ENCODE assay signal across 10 cellular contexts in the genomic region with DNA sequence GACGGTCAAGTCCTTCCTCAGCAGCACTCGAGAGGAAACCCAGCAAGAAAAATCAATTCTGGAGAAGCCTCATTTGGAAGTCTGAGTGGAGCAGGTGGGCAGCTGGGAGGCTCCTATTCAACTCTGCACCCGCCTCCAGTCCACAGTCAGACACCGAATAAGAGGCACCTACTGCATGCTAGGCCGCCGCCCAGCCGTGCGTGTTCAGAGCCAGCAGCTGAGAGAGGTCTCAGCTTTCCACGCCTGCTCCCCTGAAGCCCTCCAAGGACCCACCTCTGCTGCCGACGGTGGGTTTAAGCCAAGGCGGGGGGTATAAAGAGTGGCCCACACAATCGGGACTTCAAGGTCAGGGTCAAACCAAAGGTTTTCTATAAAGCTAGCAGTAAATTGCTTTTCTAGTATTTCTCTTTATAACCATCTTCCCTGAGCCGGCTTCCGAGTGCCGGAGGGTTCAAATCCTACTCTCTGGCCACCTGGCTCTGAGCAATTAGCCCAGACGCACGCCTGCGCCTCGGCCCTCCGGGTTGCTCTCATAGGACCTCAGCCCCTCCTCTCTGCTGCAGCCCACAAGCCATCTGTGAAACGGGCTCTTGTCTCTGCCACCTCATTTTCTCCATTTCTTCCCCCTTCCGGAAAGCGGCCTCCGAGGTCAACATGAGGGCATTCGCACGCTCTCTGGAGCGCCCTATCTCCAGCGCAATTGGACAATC. TPM values are rescaled to one million over a fixed set of nuclear protein-coding genes. Genes with fewer than 3 reads are reported as not detected.
DNase-seq lines count a peak whose midpoint lies in the region; ATAC-seq and TF ChIP-seq lines count a peak whose summit lies in the region.
"Had no signal": no experiment of that assay in that cellular context is flagged by ENCODE, and none has a peak within 500 bp of the region (broad histone marks: within the 10 kb centered on the region; RNA-seq: fewer than 3 reads in every experiment).

No MANE protein-coding gene starts in this region.

- 90 to 91% methylated on average over 29 of the region's 29 CpGs for WGBS in aorta, 2 donors

- peak; percentile 59 for DNase-seq in Right ventricle myocardium inferior (ENCODE audit: missing footprints)
- DNase-seq in right atrium auricular region (ENCODE audit: low spot score) = no peak
- DNase-seq in SK-N-MC (ENCODE audit: low read depth, low spot score) = no peak
- DNase-seq in hepatic stellate cell (ENCODE audit: low spot score) = peak; percentile 59
- peak; percentile 39 to 72 for DNase-seq in aorta
- no peak for DNase-seq in T-helper 1 cell
- DNase-seq in GM19238 (ENCODE audit: insufficient read length, low spot score) = no peak

- H3K27ac ChIP-seq in right atrium auricular region = no peak overlapping the region
- no peak overlapping the region; the same call in 1 of the 2 replicates for H3K27ac ChIP-seq in SK-N-MC
- no peak overlapping the region for H3K27ac ChIP-seq in aorta (ENCODE audit: low read depth in 1 of 2, low read length in 2 of 2)

- H3K9me3 ChIP-seq in right atrium auricular region = no peaks in the 10 kb centered on the region
- no peaks in the 10 kb centered on the region for H3K9me3 ChIP-seq in SK-N-MC (ENCODE audit: low read depth, low read length)
- H3K9me3 ChIP-seq in aorta (ENCODE audit: control insufficient read depth, low read length) = no peaks in the 10 kb centered on the region

- peaks cover 0 to 18% of the 10 kb centered on the region in 2 donors for H3K4me1 ChIP-seq in right atrium auricular region
- H3K4me1 ChIP-seq in aorta (ENCODE audit: control insufficient read depth in 1 of 2, insufficient read depth in 2 of 2, low read length in 2 of 2) = no peaks in the 10 kb centered on the region

- H3K4me3 ChIP-seq in right atrium auricular region (peak overlapping the region in 1 of 2 donors; percentile 12), SK-N-MC (0 out of 2 replicates have a peak overlapping the region, but pooled peaks have one; percentile 17), aorta (ENCODE audit: low read length in 2 of 2) (no peak overlapping the region)

- H3K27me3 ChIP-seq in right atrium auricular region = no peaks in the 10 kb centered on the region
- no peaks in the 10 kb centered on the region for H3K27me3 ChIP-seq in aorta (ENCODE audit: control insufficient read depth in 1 of 2, insufficient read depth in 2 of 2, low read length in 1 of 2)

- TF ChIP-seq CTCF in right atrium auricular region (IDR thresholded peaks at IDR 0.05) = no peak

- no peak overlapping the region for H3K9ac ChIP-seq in SK-N-MC (ENCODE audit: insufficient read length)

- H3K36me3 ChIP-seq in right atrium auricular region (no peaks in the 10 kb centered on the region), SK-N-MC (ENCODE audit: insufficient read depth, low read length) (no peaks in the 10 kb centered on the region), aorta (ENCODE audit: control insufficient read depth in 1 of 2, insufficient read depth in 2 of 2, low read length in 1 of 2) (no peaks in the 10 kb centered on the region)

- ATAC-seq in Right ventricle myocardium inferior = peak; percentile 62
- ATAC-seq in aorta (ENCODE audit: low FRiP score) = no peak
- ATAC-seq in GM21526 (IDR thresholded peaks at IDR 0.05; ENCODE audit: low FRiP score, unreplicated experiment) = no peak
- ATAC-seq: left lobe of liver, Panc1 had no signal

- intact Hi-C loops in Right ventricle myocardium inferior (cut with DNase I) (no loop called here), aorta (cut with DNase I) (no loop called here)

RNA-seq across cellular contexts. Expression of a gene that starts 41.8 kb away (rescaled TPM):
- 7.6 TPM for total RNA-seq in Right ventricle myocardium inferior
- total RNA-seq in right atrium auricular region = 1 to 10 TPM; 3.4 to 6.0 TPM
- total RNA-seq in aorta = 10 to 100 TPM; 12.0 to 25.4 TPM
- 10 to 100 TPM in 1 of 2 donors, 1 to 10 TPM in 1; 9.0 to 11.6 TPM for polyA plus RNA-seq in aorta

Comparison
In these comparisons a context has a peak if more than half of its experiments do, and no peak if none do; other contexts are left out.
1. DNase-seq: peak in Right ventricle myocardium inferior (single experiment), hepatic stellate cell (single experiment) and aorta (2 of 2); none in right atrium auricular region (single experiment), SK-N-MC (single experiment), T-helper 1 cell (0 of 5) and GM19238 (single experiment).